Comparison of ENCODE assay signal across 8 cellular contexts in genomic region chr20:23420943-23421925, GRCh38. TPM values are rescaled to one million over a fixed set of nuclear protein-coding genes. Genes with fewer than 3 reads are reported as not detected.
DNase-seq lines count a peak whose midpoint lies in the region; ATAC-seq and TF ChIP-seq lines count a peak whose summit lies in the region.

Gene NAPB, minus strand, starts transcription at chr20:23421488. Its CDS starts 86 bp downstream, at chr20:23421402.

- H3K9ac ChIP-seq in mammary epithelial cell (ENCODE audit: insufficient read depth, low read length): peak within 1 kb of the TSS; percentile 69
- H3K9ac ChIP-seq in smooth muscle cell (ENCODE audit: low read depth): peak within 1 kb of the TSS; percentile 92

- peaks cover 13% of the 10 kb centered on the region for H3K4me1 ChIP-seq in mammary epithelial cell (ENCODE audit: insufficient read depth, low read length)
- peaks cover 9% of the 10 kb centered on the region for H3K4me1 ChIP-seq in smooth muscle cell (ENCODE audit: low read depth)

- H3K4me2 ChIP-seq in mammary epithelial cell (ENCODE audit: insufficient read depth, low read depth, low read length): peak within 1 kb of the TSS; percentile 91
- peak within 1 kb of the TSS; percentile 99 for H3K4me2 ChIP-seq in smooth muscle cell

- CTCF ChIA-PET in mammary epithelial cell (lab: Charles Lee; ENCODE audit: low non-redundant PET): interaction anchor here (0.6 to 0.9 kb wide), 3 partner anchors 21 to 884 kb away, joined by 3 to 9 read pairs (median 4); no protein-coding TSS in a partner anchor

- peaks cover 4% of the 10 kb centered on the region for H3F3A ChIP-seq in smooth muscle cell (ENCODE audit: low read depth)

- H3K36me3 ChIP-seq in WERI-Rb-1 (no peaks in the 10 kb centered on the region), mammary epithelial cell (ENCODE audit: insufficient read depth, low read length) (no peaks in the 10 kb centered on the region), smooth muscle cell (ENCODE audit: low read depth) (no peaks in the 10 kb centered on the region)

- peak; percentile 97 for ATAC-seq in HG03175 (IDR thresholded peaks at IDR 0.05; ENCODE audit: unreplicated experiment)

- in situ Hi-C loops in GM18951 (cut with MboI; ENCODE audit: low sequenced_read_pairs, unreplicated experiment): no loop called here
- in situ Hi-C loops in mammary epithelial cell (cut with MboI; ENCODE audit: low sequenced_read_pairs in 2 of 2): no loop called here

- DNase-seq in AG09319 (ENCODE audit: extremely low read depth, low read depth) (peak; percentile 63), NCI-H2227 (lab: John Stamatoyannopoulos, UW; ENCODE audit: unreplicated experiment) (peak; percentile 97), WERI-Rb-1 (peak; percentile 95), mammary epithelial cell (peak; percentile 84), iPS-NIHi7 (ENCODE audit: extremely low spot score) (peak; percentile 97), smooth muscle cell (lab: John Stamatoyannopoulos, UW; ENCODE audit: unreplicated experiment) (peak; percentile 77)

- H3K79me2 ChIP-seq in mammary epithelial cell (ENCODE audit: insufficient read depth, low read length): peaks cover 48% of the 10 kb centered on the region
- H3K79me2 ChIP-seq in smooth muscle cell (ENCODE audit: low read depth): peaks cover 46% of the 10 kb centered on the region

- BruUV-seq in mammary epithelial cell (replicated peaks; lab: Mats Ljungman, UMichigan): TSS peak; percentile 24

- TF ChIP-seq CTCF in AG09319 (IDR thresholded peaks at IDR 0.05; ENCODE audit: low read depth, low read length): peak; percentile 14
- TF ChIP-seq CTCF in WERI-Rb-1 (IDR thresholded peaks at IDR 0.05; ENCODE audit: low read depth, low read length): peak; percentile 45
- peak in 1 of 2 donors; percentile 56 for TF ChIP-seq CTCF in mammary epithelial cell (conservative IDR thresholded peaks at IDR 0.05 in 1 of 2, IDR thresholded peaks at IDR 0.05 in 1 of 2; ENCODE audit: extremely low read depth in 1 of 2, insufficient read depth in 1 of 2, low read depth in 1 of 2, low read length in 2 of 2)
- TF ChIP-seq CTCF in smooth muscle cell (IDR thresholded peaks at IDR 0.05; ENCODE audit: borderline replicate concordance, insufficient read depth, poor library complexity, severe bottlenecking): peak; percentile 7

- peak within 1 kb of the TSS; percentile 83 for H3K4me3 ChIP-seq in WERI-Rb-1 (ENCODE audit: low read depth, low read length)
- H3K4me3 ChIP-seq in mammary epithelial cell (replicated peaks in 1 of 3; ENCODE audit: insufficient read depth in 1 of 3, low read depth in 2 of 3, low read length in 3 of 3): peak within 1 kb of the TSS; percentile 69 to 86 (median 75)
- H3K4me3 ChIP-seq in smooth muscle cell: peak within 1 kb of the TSS; percentile 84

- H3K27me3 ChIP-seq in WERI-Rb-1 (ENCODE audit: insufficient read depth, low read depth, severe bottlenecking) (no peaks in the 10 kb centered on the region), mammary epithelial cell (ENCODE audit: insufficient read depth, low read length) (no peaks in the 10 kb centered on the region), smooth muscle cell (ENCODE audit: low read depth) (no peaks in the 10 kb centered on the region)

- peak; percentile 81 for TF ChIP-seq POLR2A in GM18951 (IDR thresholded peaks at IDR 0.05; ENCODE audit: extremely low read depth, insufficient read depth, insufficient read length)

- H4K20me1 ChIP-seq in mammary epithelial cell (ENCODE audit: insufficient read depth, low read length) (no peaks in the 10 kb centered on the region), smooth muscle cell (ENCODE audit: low read depth) (peaks cover 30% of the 10 kb centered on the region)

- no peaks in the 10 kb centered on the region for H3K9me3 ChIP-seq in WERI-Rb-1 (ENCODE audit: severe bottlenecking)
- no peaks in the 10 kb centered on the region for H3K9me3 ChIP-seq in mammary epithelial cell (replicated peaks; ENCODE audit: insufficient read depth, low read length)
- no peaks in the 10 kb centered on the region for H3K9me3 ChIP-seq in smooth muscle cell (replicated peaks; ENCODE audit: low read depth)

- intact Hi-C loops in mammary epithelial cell (cut with micrococcal nuclease): loop anchor here (1.0 kb wide), 1 partner anchor 63 kb away; no protein-coding TSS in a partner anchor

- dilution Hi-C loops in mammary epithelial cell (cut with HindIII; ENCODE audit: low sequenced_read_pairs): no loop called here

- 1% methylated on average over 18 of the region's 64 CpGs for WGBS in mammary epithelial cell (ENCODE audit: low coverage, missing lambda C conversion rate)
- WGBS in smooth muscle cell (ENCODE audit: low lambda C conversion rate): 1% methylated on average over 46 of the region's 64 CpGs

- peak within 1 kb of the TSS; percentile 86 for H3K27ac ChIP-seq in WERI-Rb-1
- peak within 1 kb of the TSS; percentile 70 for H3K27ac ChIP-seq in mammary epithelial cell (ENCODE audit: insufficient read depth, low read depth, low read length)
- peak within 1 kb of the TSS; percentile 75 for H3K27ac ChIP-seq in smooth muscle cell (ENCODE audit: low read depth)

- H2AFZ ChIP-seq in mammary epithelial cell (ENCODE audit: low read depth, low read length) (peak within 1 kb of the TSS; percentile 88), smooth muscle cell (ENCODE audit: low read depth) (peak within 1 kb of the TSS; percentile 77)

RNA-seq across cellular contexts. Expression of gene NAPB, which starts in this region (rescaled TPM):
- 1 to 10 TPM; 6.6 to 8.8 TPM for total RNA-seq in mammary epithelial cell
- 2.3 TPM for polyA plus RNA-seq in mammary epithelial cell
- polyA minus RNA-seq in mammary epithelial cell: not detected
- 4.9 and 11.4 TPM in 2 replicates for total RNA-seq in smooth muscle cell
- 0.65 and 4.5 TPM in 2 replicates for polyA plus RNA-seq in smooth muscle cell

Comparison
In these comparisons a context has a peak if more than half of its experiments do, and no peak if none do; other contexts are left out.
1. Peak in every context shown above with its lines: DNase-seq, ATAC-seq, H3K4me3 ChIP-seq and H3K27ac ChIP-seq.